17 cellular contexts compared by ENCODE assay signal in the genomic region with DNA sequence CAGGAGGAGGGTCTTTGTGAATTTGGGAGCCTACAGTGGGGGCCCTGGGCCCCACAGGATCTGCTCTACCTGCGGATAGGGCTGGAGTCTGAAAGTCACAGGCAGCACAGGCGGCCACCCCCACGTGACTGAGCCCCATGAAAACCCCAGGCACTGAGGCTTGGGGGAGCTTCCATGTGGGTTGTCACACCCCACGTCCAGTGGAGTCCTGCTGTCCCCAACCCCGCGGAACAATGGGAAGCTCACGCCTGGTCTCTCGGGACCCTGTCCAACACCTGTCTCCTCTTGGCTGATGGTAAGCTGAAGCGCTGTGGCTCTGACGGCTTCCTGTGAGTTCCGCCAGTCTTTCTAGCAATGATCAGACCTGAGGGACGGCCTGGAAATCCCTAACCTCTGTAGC.
DNase-seq lines count a peak whose midpoint lies in the region; ATAC-seq lines count a peak whose summit lies in the region.
"Had no signal": no experiment of that assay in that cellular context is flagged by ENCODE, and none has a peak within 500 bp of the region (broad histone marks: within the 10 kb centered on the region; RNA-seq: fewer than 3 reads in every experiment).

No MANE protein-coding gene starts in this region.

- H3K9me3 ChIP-seq in neuronal stem cell (replicated peaks in 1 of 2; ENCODE audit: control insufficient read depth in 2 of 2, insufficient read depth in 1 of 2, low read depth in 1 of 2, low read length in 2 of 2): no peaks in the 10 kb centered on the region
- H3K9me3 ChIP-seq: SK-N-SH had no signal

- peak; percentile 35 for DNase-seq in NCI-H748 (lab: John Stamatoyannopoulos, UW; ENCODE audit: unreplicated experiment)
- DNase-seq in NCI-H748 treated with DMSO at 0.1 percent for 48 hours (lab: John Stamatoyannopoulos, UW): no peak
- peak; percentile 40 for DNase-seq in NCI-H2107 treated with DMSO at 0.1 percent for 48 hours (lab: John Stamatoyannopoulos, UW; ENCODE audit: unreplicated experiment)
- no peak for DNase-seq in neuronal stem cell (ENCODE audit: low spot score)
- no peak for DNase-seq in Right ventricle myocardium superior
- DNase-seq in SK-N-DZ (ENCODE audit: low spot score): no peak
- no peak for DNase-seq in activated CD4-positive, alpha-beta T cell treated with anti-CD3 and anti-CD28 coated beads for 1 hour
- DNase-seq: DMS79, GOT3, KG1, NCI-H1417, NCI-H2029, NCI-H524 treated with DMSO at 0.1 percent for 48 hours, SHP77, SK-N-SH had no signal

- ATAC-seq in Right ventricle myocardium superior (ENCODE audit: poor library complexity): no peak
- ATAC-seq: CD8-positive, alpha-beta T cell; HCT116 had no signal

- no peaks in the 10 kb centered on the region for H3K36me3 ChIP-seq in neuronal stem cell (replicated peaks in 1 of 2; ENCODE audit: control insufficient read depth in 2 of 2, insufficient read depth in 2 of 2, low read length in 2 of 2)

- no peak overlapping the region for H2AFZ ChIP-seq in neuronal stem cell (ENCODE audit: low read length)

- no peak overlapping the region for H3K4me2 ChIP-seq in neuronal stem cell (ENCODE audit: insufficient read depth, low read length, poor library complexity, severe bottlenecking)
- H3K4me2 ChIP-seq: SK-N-SH had no signal

- peaks cover 0 to 3% (median 0%) of the 10 kb centered on the region in 3 experiments for H3K27me3 ChIP-seq in neuronal stem cell (ENCODE audit: control insufficient read depth in 3 of 3, insufficient read depth in 3 of 3, low read depth in 1 of 3, low read length in 3 of 3)

- no peak overlapping the region for H2BK120ac ChIP-seq in neuronal stem cell (ENCODE audit: low read depth, low read length)

- H4K91ac ChIP-seq in neuronal stem cell (ENCODE audit: low read depth, low read length, poor library complexity): no peak overlapping the region

- no peaks in the 10 kb centered on the region for H3K79me1 ChIP-seq in neuronal stem cell (ENCODE audit: low read depth, low read length)

- no peak overlapping the region for H2BK15ac ChIP-seq in neuronal stem cell (ENCODE audit: low read length)

- WGBS in neuronal stem cell (ENCODE audit: extremely low coverage in 2 of 2, insufficient read length in 2 of 2, insufficient replicate concordance in 1 of 2), 2 donors: no CpG with 5 or more reads among the region's 12 CpGs

- no peak overlapping the region for H2BK12ac ChIP-seq in neuronal stem cell (ENCODE audit: low read length)

- no peak overlapping the region for H4K8ac ChIP-seq in neuronal stem cell (ENCODE audit: low read depth, low read length)

- no peak overlapping the region for H2BK5ac ChIP-seq in neuronal stem cell (ENCODE audit: low read length)

- H3K4me1 ChIP-seq in neuronal stem cell (ENCODE audit: control insufficient read depth in 2 of 2, insufficient read depth in 1 of 2, low read depth in 1 of 2, low read length in 2 of 2): peaks cover 0 to 2% of the 10 kb centered on the region in 2 donors

- H3K14ac ChIP-seq in neuronal stem cell (ENCODE audit: low read length): no peak overlapping the region

- no peak overlapping the region for H3K4me3 ChIP-seq in neuronal stem cell (ENCODE audit: low read length in 2 of 2)

- H3K4ac ChIP-seq in neuronal stem cell (ENCODE audit: low read length): no peak overlapping the region

- H2AK5ac ChIP-seq in neuronal stem cell (ENCODE audit: low read depth, low read length): no peak overlapping the region

- no peak overlapping the region for H3K23ac ChIP-seq in neuronal stem cell (ENCODE audit: low read depth, low read length, poor library complexity)

- no peak overlapping the region for H3K27ac ChIP-seq in neuronal stem cell (replicated peaks; ENCODE audit: low read length)

- H3K18ac ChIP-seq in neuronal stem cell (ENCODE audit: low read length): peak overlapping the region; percentile 39

- H3K9ac ChIP-seq in neuronal stem cell (ENCODE audit: low read depth, low read length, poor library complexity): no peak overlapping the region
- H3K9ac ChIP-seq: SK-N-SH had no signal

- intact Hi-C loops in Right ventricle myocardium superior (cut with DNase I): no loop called here

Comparison
In these comparisons a context has a peak if more than half of its experiments do, and no peak if none do; other contexts are left out.
1. DNase-seq: peak in NCI-H748 (single experiment) and NCI-H2107 treated with DMSO at 0.1 percent for 48 hours (single experiment); none in NCI-H748 treated with DMSO at 0.1 percent for 48 hours (single experiment), neuronal stem cell (single experiment), Right ventricle myocardium superior (single experiment), SK-N-DZ (single experiment) and activated CD4-positive, alpha-beta T cell treated with anti-CD3 and anti-CD28 coated beads for 1 hour (single experiment).